In the genomic region with DNA sequence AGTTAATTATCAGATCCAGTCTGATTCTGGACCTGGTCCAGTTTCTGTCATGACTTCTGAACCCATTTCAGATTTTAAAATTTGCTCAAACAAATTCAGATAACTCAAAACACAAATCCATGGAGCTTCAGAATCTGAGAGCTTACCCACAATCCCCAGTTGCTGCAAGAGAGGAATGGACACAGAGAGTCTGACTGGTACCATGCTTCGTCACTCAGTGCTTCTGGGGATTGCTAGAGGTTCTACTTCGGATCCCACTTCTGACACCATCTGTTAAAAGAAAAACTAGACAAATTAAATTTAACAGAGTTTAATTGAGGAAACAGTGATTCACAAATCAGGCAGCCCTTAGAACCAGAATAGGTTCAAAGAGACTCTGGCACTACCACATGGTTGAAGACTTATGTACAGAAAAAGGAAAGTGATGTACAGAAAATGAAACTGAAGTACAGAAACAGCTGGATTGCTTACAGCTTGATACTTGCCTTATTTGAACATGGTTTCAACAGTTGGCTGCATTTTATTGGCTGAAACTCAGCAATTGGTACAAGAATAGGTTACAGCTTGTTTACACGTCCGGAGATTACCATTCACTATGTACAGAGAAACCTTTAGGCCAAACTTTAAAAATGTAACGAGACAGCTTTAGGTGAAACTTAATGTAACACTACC, we compare ENCODE assay signal across 12 cellular contexts.
A peak's percentile ranks its signal among the peaks of the same experiment; 100 is the strongest.
DNase-seq lines count a peak whose midpoint lies in the region; ATAC-seq and TF ChIP-seq lines count a peak whose summit lies in the region.
"Had no signal": no experiment of that assay in that cellular context is flagged by ENCODE, and none has a peak within 500 bp of the region (broad histone marks: within the 10 kb centered on the region; RNA-seq: fewer than 3 reads in every experiment).

No MANE protein-coding gene starts in this region.

- H3K9me3 ChIP-seq in OCI-LY1 (ENCODE audit: low read length) (no peaks in the 10 kb centered on the region), mucosa of rectum (ENCODE audit: control insufficient read depth in 2 of 2, low read length in 2 of 2) (no peaks in the 10 kb centered on the region)
- H3K9me3 ChIP-seq: testis had no signal

- peaks cover 10% of the 10 kb centered on the region for H3K4me1 ChIP-seq in OCI-LY1 (ENCODE audit: insufficient read depth, low read length, severe bottlenecking)
- no peaks in the 10 kb centered on the region for H3K4me1 ChIP-seq in mucosa of rectum (ENCODE audit: control insufficient read depth in 2 of 2, insufficient read depth in 2 of 2, low read length in 2 of 2)
- H3K4me1 ChIP-seq: testis had no signal

- no peak overlapping the region for H3K4me3 ChIP-seq in OCI-LY1 (ENCODE audit: low read depth, low read length, poor library complexity, severe bottlenecking)
- H3K4me3 ChIP-seq in mucosa of rectum (ENCODE audit: low read length in 2 of 2), result no peak overlapping the region
- H3K4me3 ChIP-seq: testis had no signal

- no peaks in the 10 kb centered on the region for H3K9me2 ChIP-seq in OCI-LY1 (ENCODE audit: low read depth, low read length)

- TF ChIP-seq CTCF in GM13976 (IDR thresholded peaks at IDR 0.05; ENCODE audit: borderline replicate concordance, control extremely low read depth, extremely low read depth, insufficient read depth, missing control alignments) (no peak), OCI-LY1 (IDR thresholded peaks at IDR 0.05; ENCODE audit: low read length) (no peak)

- DNase-seq in GM13976 (ENCODE audit: low spot score), result peak; percentile 54
- no peak for DNase-seq in NCI-H1694 treated with DMSO at 0.1 percent for 48 hours (lab: John Stamatoyannopoulos, UW)
- no peak for DNase-seq in epidermal melanocyte (ENCODE audit: insufficient read length, low spot score)
- DNase-seq: caudate nucleus, kidney glomerular epithelial cell, NCI-H2029, occipital lobe, testis had no signal

- peak; percentile 63 for ATAC-seq in GM19455 (IDR thresholded peaks at IDR 0.05; ENCODE audit: unreplicated experiment)
- ATAC-seq in HG03135 (IDR thresholded peaks at IDR 0.05; ENCODE audit: unreplicated experiment), result no peak

- H3K27ac ChIP-seq in OCI-LY1 (ENCODE audit: low read depth, low read length, poor library complexity, severe bottlenecking) (peak overlapping the region; percentile 41), mucosa of rectum (ENCODE audit: low read depth in 2 of 2, low read length in 2 of 2) (peak overlapping the region; percentile 17 to 28)
- H3K27ac ChIP-seq: testis had no signal

- no peaks in the 10 kb centered on the region for H3K79me2 ChIP-seq in OCI-LY1 (ENCODE audit: insufficient read depth, low read length)

- H2AFZ ChIP-seq in OCI-LY1 (ENCODE audit: low read length), result no peak overlapping the region

- H4K20me1 ChIP-seq in OCI-LY1 (ENCODE audit: insufficient read depth, low read length), result no peaks in the 10 kb centered on the region

- H3K27me3 ChIP-seq in OCI-LY1 (ENCODE audit: insufficient read depth, low read length), result no peaks in the 10 kb centered on the region
- no peaks in the 10 kb centered on the region for H3K27me3 ChIP-seq in mucosa of rectum (ENCODE audit: control insufficient read depth in 2 of 2, insufficient read depth in 2 of 2, low read length in 2 of 2)
- H3K27me3 ChIP-seq: testis had no signal

- no peak overlapping the region for H3K4me2 ChIP-seq in OCI-LY1 (ENCODE audit: low read length)

- in situ Hi-C loops in GM13976 (cut with MboI; ENCODE audit: low sequenced_read_pairs, unreplicated experiment), result no loop called here

- H3K36me3 ChIP-seq in OCI-LY1 (ENCODE audit: insufficient read depth, low read length) (peaks cover 52% of the 10 kb centered on the region), mucosa of rectum (ENCODE audit: control insufficient read depth in 2 of 2, insufficient read depth in 2 of 2, low read length in 2 of 2) (peaks cover 9 to 10% of the 10 kb centered on the region in 2 donors)

- H3K9ac ChIP-seq in OCI-LY1 (ENCODE audit: low read length), result no peak overlapping the region
- no peak overlapping the region for H3K9ac ChIP-seq in mucosa of rectum (ENCODE audit: low read depth in 1 of 2, low read length in 2 of 2)

- H3F3A ChIP-seq in OCI-LY1 (ENCODE audit: insufficient read depth, low read length), result no peaks in the 10 kb centered on the region
